36 cellular contexts compared by ENCODE assay signal in the genomic region with DNA sequence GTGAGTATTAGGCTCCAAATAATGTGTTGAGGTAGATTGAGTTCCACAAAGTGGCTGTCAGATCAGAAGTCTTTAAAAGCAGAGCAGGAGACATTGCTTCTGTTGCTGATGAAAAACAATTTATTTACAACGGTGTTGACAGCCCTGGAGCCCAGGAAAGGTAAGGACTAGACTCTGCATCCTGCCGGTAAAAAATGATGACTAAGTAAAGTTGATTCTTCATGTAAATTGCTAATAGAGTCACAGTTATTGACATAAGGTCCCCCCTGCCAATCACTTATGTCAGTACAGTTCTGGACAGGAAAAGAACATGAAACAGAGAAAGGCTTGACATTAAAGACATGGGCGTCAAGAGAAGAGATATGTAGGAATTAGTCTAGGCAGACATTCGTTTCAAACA.
DNase-seq lines count a peak whose midpoint lies in the region; ATAC-seq, FAIRE-seq and TF ChIP-seq lines count a peak whose summit lies in the region.
"Had no signal": no experiment of that assay in that cellular context is flagged by ENCODE, and none has a peak within 500 bp of the region (broad histone marks: within the 10 kb centered on the region; RNA-seq: fewer than 3 reads in every experiment).

No MANE protein-coding gene starts in this region.

- no peak overlapping the region for H2AFZ ChIP-seq in mammary epithelial cell (ENCODE audit: low read depth, low read length)
- H2AFZ ChIP-seq in HepG2 (ENCODE audit: low read length) = no peak overlapping the region
- H2AFZ ChIP-seq in IMR-90 (replicated peaks; ENCODE audit: low read length, poor library complexity) = no peak overlapping the region

- H3K4me3 ChIP-seq in mammary epithelial cell (replicated peaks in 1 of 3; ENCODE audit: insufficient read depth in 1 of 3, low read depth in 2 of 3, low read length in 3 of 3) = no peak overlapping the region
- no peak overlapping the region for H3K4me3 ChIP-seq in HepG2 (replicated peaks in 1 of 3; ENCODE audit: insufficient read depth in 1 of 3, low read depth in 2 of 3, low read length in 3 of 3)
- no peak overlapping the region for H3K4me3 ChIP-seq in right lobe of liver
- H3K4me3 ChIP-seq in A549 = no peak overlapping the region
- H3K4me3 ChIP-seq in IMR-90 (ENCODE audit: insufficient read depth, low read depth, low read length) = no peak overlapping the region
- H3K4me3 ChIP-seq: BLaER1; BLaER1 treated with 17β-estradiol and CSF1 and Interleukin-3, amounts not matched to agents 10 nM and 100 nM had no signal

- no peaks in the 10 kb centered on the region for H3K9me1 ChIP-seq in IMR-90 (ENCODE audit: insufficient read depth, low read length)

- no peak for DNase-seq in MCF 10A (ENCODE audit: unreplicated experiment)
- DNase-seq in mammary epithelial cell = no peak
- no peak for DNase-seq in HepG2 (ENCODE audit: low spot score)
- DNase-seq in right lobe of liver = no peak
- DNase-seq in A549 (ENCODE audit: low read depth in 1 of 2, low spot score in 1 of 2) = no peak
- DNase-seq in IMR-90 = no peak
- DNase-seq: 8988T; ACHN; AML-193; BE2C; C1 segment of cervical spinal cord; Caco-2; Calu3; CD4-positive, alpha-beta memory T cell; CD4-positive, alpha-beta T cell; CD4-positive, CD25-positive, alpha-beta regulatory T cell; CD8-positive, alpha-beta memory T cell; CD8-positive, alpha-beta T cell; COR-L47; DMS 273 treated with DMSO at 0.1 percent for 48 hours; DMS153; DMS53; DMS79; DMS79 treated with DMSO at 0.1 percent for 48 hours; DND-41; EL had no signal

- no peak overlapping the region for H3K56ac ChIP-seq in IMR-90 (ENCODE audit: extremely low read depth, insufficient read depth, low read length)

- in situ Hi-C loops in mammary epithelial cell (cut with MboI; ENCODE audit: low sequenced_read_pairs in 2 of 2) = loop anchor here (10.0 kb wide), 2 partner anchors 545 to 555 kb away; a partner anchor contains a TSS
- in situ Hi-C loops in HepG2 (cut with HindIII; ENCODE audit: extremely low pct_ligation_motif_present, low pct_unique_long_range_greater_than_20kb) = loop anchor here (10.0 kb wide), 1 partner anchor 555 kb away; a partner anchor contains a TSS
- in situ Hi-C loops in IMR-90 (cut with MboI; ENCODE audit: low sequenced_read_pairs) = no loop called here

- no peak overlapping the region for H3K4me3 Mint-ChIP-seq in MCF 10A (ENCODE audit: unreplicated experiment)
- H3K4me3 Mint-ChIP-seq: B cell; CD14-positive monocyte; CD4-positive, alpha-beta memory T cell; CD4-positive, alpha-beta T cell; CD4-positive, CD25-positive, alpha-beta regulatory T cell; CD8-positive, alpha-beta memory T cell; CD8-positive, alpha-beta T cell had no signal

- H3K36me3 ChIP-seq in mammary epithelial cell (ENCODE audit: insufficient read depth, low read length) (no peaks in the 10 kb centered on the region), HepG2 (replicated peaks in 1 of 2; ENCODE audit: control insufficient read depth in 1 of 2, insufficient read depth in 2 of 2, low read length in 2 of 2) (no peaks in the 10 kb centered on the region), right lobe of liver (no peaks in the 10 kb centered on the region), IMR-90 (ENCODE audit: control insufficient read depth, insufficient read depth, low read length) (no peaks in the 10 kb centered on the region)
- H3K36me3 ChIP-seq: BE2C; BLaER1; BLaER1 treated with 17β-estradiol and CSF1 and Interleukin-3, amounts not matched to agents 10 nM and 100 nM had no signal

- TF ChIP-seq POLR2A in HepG2 (IDR thresholded peaks at IDR 0.05; ENCODE audit: insufficient read depth in 1 of 2, low read depth in 2 of 2, low read length in 2 of 2) (no peak), right lobe of liver (IDR thresholded peaks at IDR 0.05) (no peak), A549 (IDR thresholded peaks at IDR 0.05; ENCODE audit: low read length) (no peak), IMR-90 (IDR thresholded peaks at IDR 0.05; ENCODE audit: low read depth, low read length) (no peak)

- no peak overlapping the region for H2BK5ac ChIP-seq in IMR-90 (ENCODE audit: low read depth, low read length, poor library complexity, severe bottlenecking)

- no peak overlapping the region for H2AK5ac ChIP-seq in IMR-90 (ENCODE audit: low read depth, low read length)

- no peak for TF ChIP-seq CTCF in MCF 10A (IDR thresholded peaks at IDR 0.05; ENCODE audit: unreplicated experiment)
- no peak for TF ChIP-seq CTCF in mammary epithelial cell (conservative IDR thresholded peaks at IDR 0.05 in 1 of 2, IDR thresholded peaks at IDR 0.05 in 1 of 2; ENCODE audit: extremely low read depth in 1 of 2, insufficient read depth in 1 of 2, low read depth in 1 of 2, low read length in 2 of 2)
- TF ChIP-seq CTCF in HepG2 (CRISPR knock-in tag; IDR thresholded peaks at IDR 0.05) = no peak
- no peak for TF ChIP-seq CTCF in right lobe of liver (IDR thresholded peaks at IDR 0.05)
- no peak for TF ChIP-seq CTCF in A549 (IDR thresholded peaks at IDR 0.05)
- TF ChIP-seq CTCF in IMR-90 (conservative IDR thresholded peaks at IDR 0.05; ENCODE audit: low read depth, low read length) = no peak

- 61% methylated on average over 4 of the region's 4 CpGs for WGBS in mammary epithelial cell (ENCODE audit: low coverage, missing lambda C conversion rate)
- 0% methylated on average over 4 of the region's 4 CpGs for WGBS in HepG2 (ENCODE audit: low lambda C conversion rate)
- 55% methylated on average over 4 of the region's 4 CpGs for WGBS in right lobe of liver (ENCODE audit: insufficient coverage, low coverage, low lambda C conversion rate, missing lambda C conversion rate)
- WGBS in A549 (ENCODE audit: missing lambda C conversion rate) = 10% methylated on average over 4 of the region's 4 CpGs
- no CpG with 5 or more reads among the region's 4 CpGs for WGBS in IMR-90 (ENCODE audit: extremely low coverage in 2 of 2, insufficient read length in 1 of 2), 2 experiments

- H3K9me3 ChIP-seq in mammary epithelial cell (replicated peaks; ENCODE audit: insufficient read depth, low read length) (no peaks in the 10 kb centered on the region), HepG2 (ENCODE audit: low read length) (no peaks in the 10 kb centered on the region), right lobe of liver (no peaks in the 10 kb centered on the region), A549 (no peaks in the 10 kb centered on the region), IMR-90 (ENCODE audit: control insufficient read depth, insufficient read depth, low read length) (no peaks in the 10 kb centered on the region; the same call in 1 of the 2 replicates)
- H3K9me3 ChIP-seq: BE2C; BLaER1; BLaER1 treated with 17β-estradiol and CSF1 and Interleukin-3, amounts not matched to agents 10 nM and 100 nM; Caco-2 had no signal

- peaks cover 18% of the 10 kb centered on the region for H3K4me1 Mint-ChIP-seq in MCF 10A (ENCODE audit: insufficient read depth, unreplicated experiment)
- H3K4me1 Mint-ChIP-seq: B cell; CD14-positive monocyte; CD4-positive, alpha-beta memory T cell; CD4-positive, CD25-positive, alpha-beta regulatory T cell; CD8-positive, alpha-beta memory T cell had no signal

- peak overlapping the region; percentile 4 for H3K27ac Mint-ChIP-seq in MCF 10A (ENCODE audit: low read depth, unreplicated experiment)
- H3K27ac Mint-ChIP-seq: B cell; CD14-positive monocyte; CD4-positive, alpha-beta memory T cell; CD4-positive, alpha-beta T cell; CD8-positive, alpha-beta memory T cell; CD8-positive, alpha-beta T cell had no signal

- no peaks in the 10 kb centered on the region for H3K27me3 Mint-ChIP-seq in MCF 10A (ENCODE audit: insufficient read depth, unreplicated experiment)
- H3K27me3 Mint-ChIP-seq: B cell; CD4-positive, alpha-beta memory T cell; CD4-positive, alpha-beta T cell; CD4-positive, CD25-positive, alpha-beta regulatory T cell; CD8-positive, alpha-beta memory T cell had no signal

- H3K79me2 ChIP-seq in mammary epithelial cell (ENCODE audit: insufficient read depth, low read length) (no peaks in the 10 kb centered on the region), HepG2 (ENCODE audit: insufficient read depth, low read length) (no peaks in the 10 kb centered on the region)

- H3K4me1 ChIP-seq in mammary epithelial cell (ENCODE audit: insufficient read depth, low read length) (no peaks in the 10 kb centered on the region), HepG2 (ENCODE audit: insufficient read depth, low read length) (no peaks in the 10 kb centered on the region), right lobe of liver (no peaks in the 10 kb centered on the region), A549 (no peaks in the 10 kb centered on the region), IMR-90 (ENCODE audit: control insufficient read depth, insufficient read depth, low read length) (no peaks in the 10 kb centered on the region)
- H3K4me1 ChIP-seq: BE2C, BLaER1, Caco-2 had no signal

- no peak overlapping the region for H2BK120ac ChIP-seq in IMR-90 (ENCODE audit: low read depth, low read length)

- FAIRE-seq in HepG2 (lab: Jason Lieb, UNC) (no peak), A549 (lab: Jason Lieb, UNC) (no peak)
- FAIRE-seq: A204.1, D721Med had no signal

- H3K4ac ChIP-seq in IMR-90 (ENCODE audit: low read depth, low read length) = no peak overlapping the region

- TF ChIP-seq EP300 in HepG2 (IDR thresholded peaks at IDR 0.05; ENCODE audit: low read depth in 2 of 2, low read length in 2 of 2) (no peak), HepG2 (CRISPR knock-in tag; IDR thresholded peaks at IDR 0.05; ENCODE audit: borderline replicate concordance) (no peak), A549 (IDR thresholded peaks at IDR 0.05) (no peak)

- POLR2A ChIA-PET in MCF 10A (lab: Yijun Ruan, JAX) = no interaction called here
- POLR2A ChIA-PET in HepG2 (lab: Yijun Ruan, JAX) = no interaction called here
- POLR2A ChIA-PET in A549 (lab: Yijun Ruan, JAX) = no interaction called here
- POLR2A ChIA-PET in IMR-90 (lab: Charles Lee; ENCODE audit: unreplicated experiment) = no interaction called here

- H3K14ac ChIP-seq in IMR-90 (replicated peaks; ENCODE audit: low read depth, low read length) = no peak overlapping the region

- no peak overlapping the region for H4K91ac ChIP-seq in IMR-90 (ENCODE audit: insufficient read depth, low read depth, low read length)

- ATAC-seq in HepG2 (no peak), right lobe of liver (no peak), A549 (no peak), IMR-90 (ENCODE audit: low read depth) (no peak), HG03432 (IDR thresholded peaks at IDR 0.05; ENCODE audit: unreplicated experiment) (no peak), HG02981 (IDR thresholded peaks at IDR 0.05; ENCODE audit: unreplicated experiment) (no peak)
- ATAC-seq: CD8-positive, alpha-beta T cell had no signal

- H4K20me1 ChIP-seq in mammary epithelial cell (ENCODE audit: insufficient read depth, low read length) = no peaks in the 10 kb centered on the region
- no peaks in the 10 kb centered on the region for H4K20me1 ChIP-seq in HepG2 (ENCODE audit: insufficient read depth, low read length)
- H4K20me1 ChIP-seq in IMR-90 (ENCODE audit: insufficient read depth, low read length) = no peaks in the 10 kb centered on the region
- H4K20me1 ChIP-seq: BLaER1; BLaER1 treated with 17β-estradiol and CSF1 and Interleukin-3, amounts not matched to agents 10 nM and 100 nM had no signal

- H3K4me2 ChIP-seq in mammary epithelial cell (ENCODE audit: insufficient read depth, low read depth, low read length) = no peak overlapping the region
- H3K4me2 ChIP-seq in HepG2 (ENCODE audit: low read depth, low read length) = no peak overlapping the region
- no peak overlapping the region for H3K4me2 ChIP-seq in A549
- no peak overlapping the region for H3K4me2 ChIP-seq in IMR-90 (ENCODE audit: low read depth, low read length)
- H3K4me2 ChIP-seq: BLaER1; BLaER1 treated with 17β-estradiol and CSF1 and Interleukin-3, amounts not matched to agents 10 nM and 100 nM had no signal

- no peak overlapping the region for H2AK9ac ChIP-seq in IMR-90 (replicated peaks; ENCODE audit: low read depth, low read length, poor library complexity)

- CTCF ChIA-PET in MCF 10A (lab: Yijun Ruan, JAX) (interaction anchor here (0.9 to 1.1 kb wide), 2 partner anchors 9 to 553 kb away, joined by 3 read pairs; no protein-coding TSS in a partner anchor), mammary epithelial cell (lab: Charles Lee; ENCODE audit: low non-redundant PET) (no interaction called here), HepG2 (lab: Yijun Ruan, JAX; ENCODE audit: low intra/inter-chr PET ratio, low total read pairs) (no interaction called here), A549 (lab: Yijun Ruan, JAX) (no interaction called here), IMR-90 (lab: Yijun Ruan, JAX) (no interaction called here)

- no TSS peak for BruUV-seq in MCF 10A (replicated peaks; lab: Mats Ljungman, UMichigan)
- BruUV-seq in mammary epithelial cell (replicated peaks; lab: Mats Ljungman, UMichigan) = no TSS peak
- BruUV-seq in HepG2 (replicated peaks; lab: Mats Ljungman, UMichigan) = no TSS peak
- BruUV-seq in IMR-90 (replicated peaks; lab: Mats Ljungman, UMichigan) = no TSS peak

- no peak overlapping the region for H2BK15ac ChIP-seq in IMR-90 (ENCODE audit: low read depth, low read length)

- no peak overlapping the region for H4K8ac ChIP-seq in IMR-90 (ENCODE audit: low read depth in 2 of 2, low read length in 2 of 2)

- no peaks in the 10 kb centered on the region for H3K79me1 ChIP-seq in IMR-90 (ENCODE audit: low read depth in 1 of 2, low read length in 2 of 2)

- H3K27me3 ChIP-seq in mammary epithelial cell (ENCODE audit: insufficient read depth, low read length) (no peaks in the 10 kb centered on the region), HepG2 (ENCODE audit: control insufficient read depth in 1 of 2, insufficient read depth in 2 of 2, low read length in 2 of 2) (no peaks in the 10 kb centered on the region), right lobe of liver (no peaks in the 10 kb centered on the region), IMR-90 (ENCODE audit: control insufficient read depth, insufficient read depth, low read length) (no peaks in the 10 kb centered on the region)
- H3K27me3 ChIP-seq: BE2C; BLaER1; BLaER1 treated with 17β-estradiol and CSF1 and Interleukin-3, amounts not matched to agents 10 nM and 100 nM had no signal

- no peak overlapping the region for H3K18ac ChIP-seq in IMR-90 (ENCODE audit: low read depth, low read length)

- H2BK20ac ChIP-seq in IMR-90 (ENCODE audit: low read depth, low read length) = no peak overlapping the region

- no peak overlapping the region for H3K23ac ChIP-seq in IMR-90 (ENCODE audit: low read depth, low read length)

- no peaks in the 10 kb centered on the region for H3K36me3 Mint-ChIP-seq in MCF 10A (ENCODE audit: insufficient read depth, unreplicated experiment)
- H3K36me3 Mint-ChIP-seq: CD14-positive monocyte; CD4-positive, alpha-beta memory T cell; CD4-positive, CD25-positive, alpha-beta regulatory T cell; CD8-positive, alpha-beta T cell had no signal

- intact Hi-C loops in MCF 10A (cut with micrococcal nuclease) (loop anchor here (10.0 kb wide), 1 partner anchor 245 kb away; no protein-coding TSS in a partner anchor), mammary epithelial cell (cut with micrococcal nuclease) (loop anchor here (10.0 kb wide), 1 partner anchor 245 kb away; no protein-coding TSS in a partner anchor), HepG2 (cut with micrococcal nuclease; ENCODE audit: unreplicated experiment) (loop anchor here (10.0 kb wide), 1 partner anchor 1205 kb away; no protein-coding TSS in a partner anchor), right lobe of liver (cut with DNase I) (loop anchor here in 1 of 2 donors (10.0 kb wide), 1 partner anchor 275 kb away; no protein-coding TSS in a partner anchor), IMR-90 (cut with micrococcal nuclease) (no loop called here)

- dilution Hi-C loops in mammary epithelial cell (cut with HindIII; ENCODE audit: low sequenced_read_pairs) (no loop called here), IMR-90 (cut with HindIII; ENCODE audit: low sequenced_read_pairs, unreplicated experiment) (no loop called here)

- no peak for TF ChIP-seq RAD21 in HepG2 (CRISPR knock-in tag; IDR thresholded peaks at IDR 0.05)
- TF ChIP-seq RAD21 in A549 (conservative IDR thresholded peaks at IDR 0.05 in 1 of 2, IDR thresholded peaks at IDR 0.05 in 1 of 2) = no peak
- no peak for TF ChIP-seq RAD21 in IMR-90 (IDR thresholded peaks at IDR 0.05; ENCODE audit: low read length)

- no peaks in the 10 kb centered on the region for H3K9me3 Mint-ChIP-seq in MCF 10A (ENCODE audit: unreplicated experiment)
- H3K9me3 Mint-ChIP-seq: CD14-positive monocyte had no signal

- H4K5ac ChIP-seq in IMR-90 (ENCODE audit: low read depth, low read length) = no peak overlapping the region

- H3K9ac ChIP-seq in mammary epithelial cell (ENCODE audit: insufficient read depth, low read length) (no peak overlapping the region), HepG2 (ENCODE audit: insufficient read depth, low read depth, low read length) (no peak overlapping the region), IMR-90 (ENCODE audit: low read depth, low read length) (no peak overlapping the region)
- H3K9ac ChIP-seq: BLaER1; BLaER1 treated with 17β-estradiol and CSF1 and Interleukin-3, amounts not matched to agents 10 nM and 100 nM had no signal

- H3K27ac ChIP-seq in mammary epithelial cell (ENCODE audit: insufficient read depth, low read depth, low read length) (no peak overlapping the region), HepG2 (ENCODE audit: extremely low read length, insufficient read depth, low read length) (no peak overlapping the region), right lobe of liver (no peak overlapping the region), A549 (no peak overlapping the region), IMR-90 (ENCODE audit: insufficient read depth, low read length) (no peak overlapping the region)
- H3K27ac ChIP-seq: 22Rv1; BLaER1; BLaER1 treated with 17β-estradiol and CSF1 and Interleukin-3, amounts not matched to agents 10 nM and 100 nM; C4-2B had no signal
